ENCODE assay signal across 19 cellular contexts in genomic region chr17:51124641-51125503, GRCh38. TPM values are rescaled to one million over a fixed set of nuclear protein-coding genes. Genes with fewer than 3 reads are reported as not detected.
DNase-seq lines count a peak whose midpoint lies in the region; ATAC-seq and TF ChIP-seq lines count a peak whose summit lies in the region.
"Had no signal": no experiment of that assay in that cellular context is flagged by ENCODE, and none has a peak within 500 bp of the region (broad histone marks: within the 10 kb centered on the region; RNA-seq: fewer than 3 reads in every experiment).

No MANE protein-coding gene starts in this region.

- H3K36me3 ChIP-seq in SK-N-SH (replicated peaks in 1 of 2; ENCODE audit: control insufficient read depth in 1 of 2, insufficient read depth in 2 of 2, low read length in 1 of 2) (no peaks in the 10 kb centered on the region), right lobe of liver (no peaks in the 10 kb centered on the region), transverse colon (no peaks in the 10 kb centered on the region), heart left ventricle (no peaks in the 10 kb centered on the region)

- no peak overlapping the region for H3K27ac ChIP-seq in SK-N-SH (ENCODE audit: low read depth in 2 of 2, low read length in 1 of 2)
- H3K27ac ChIP-seq in right lobe of liver = peak overlapping the region in 2 of 3 donors; percentile 72 to 75
- peak overlapping the region; percentile 48 to 68 (median 64) for H3K27ac ChIP-seq in transverse colon
- peak overlapping the region in 1 of 12 donors; percentile 38 for H3K27ac ChIP-seq in heart left ventricle
- H3K27ac ChIP-seq: GM23248, HL-60 had no signal

- H3K4me1 Mint-ChIP-seq in activated T-helper 17 cell treated with anti-CD3 and anti-CD28 coated beads, Interleukin-2, amount 50 U/mL, for 72 hours = peaks cover 22% of the 10 kb centered on the region

- H3K4me2 ChIP-seq in SK-N-SH = no peak overlapping the region
- H3K4me2 ChIP-seq: PC-9 had no signal

- H3K27me3 ChIP-seq in SK-N-SH (ENCODE audit: insufficient read depth) (no peaks in the 10 kb centered on the region), right lobe of liver (no peaks in the 10 kb centered on the region), transverse colon (no peaks in the 10 kb centered on the region), heart left ventricle (no peaks in the 10 kb centered on the region)

- H4K20me1 ChIP-seq in SK-N-SH (ENCODE audit: insufficient read depth) = peaks cover 2% of the 10 kb centered on the region

- no peak overlapping the region for H3K9ac ChIP-seq in SK-N-SH
- H3K9ac ChIP-seq: GM23248 had no signal

- H2AFZ ChIP-seq in SK-N-SH (ENCODE audit: low read depth) = 0 out of 2 replicates have a peak overlapping the region, but pooled peaks have one; percentile 41
- H2AFZ ChIP-seq: GM23248, PC-9 had no signal

- TF ChIP-seq POLR2A in right lobe of liver (IDR thresholded peaks at IDR 0.05) = no peak
- TF ChIP-seq POLR2A in transverse colon (IDR thresholded peaks at IDR 0.05) = no peak
- no peak for TF ChIP-seq POLR2A in heart left ventricle (IDR thresholded peaks at IDR 0.05)

- WGBS in SK-N-SH (ENCODE audit: low lambda C conversion rate) = 93% methylated on average over 5 of the region's 5 CpGs
- 76% methylated on average over 5 of the region's 5 CpGs for WGBS in right lobe of liver (ENCODE audit: insufficient coverage, low coverage, low lambda C conversion rate, missing lambda C conversion rate)
- WGBS in transverse colon (ENCODE audit: low coverage in 1 of 2), 2 donors = 79 to 82% methylated on average over 5 of the region's 5 CpGs
- 93 to 96% (median 94%) methylated on average over 5 of the region's 5 CpGs for WGBS in heart left ventricle, 4 donors

- DNase-seq in SK-N-SH (no peak), right lobe of liver (no peak), transverse colon (no peak), NCI-H1694 (lab: John Stamatoyannopoulos, UW) (no peak), heart left ventricle (no peak), KG1 (lab: John Stamatoyannopoulos, UW) (no peak)
- DNase-seq: GF-D8, GM23248, HFFc6, KBM-7, NCI-H1092 treated with DMSO at 0.1 percent for 48 hours, NCI-H1694 treated with DMSO at 0.1 percent for 48 hours, NCI-H345, PC-9 had no signal

- TF ChIP-seq EP300 in SK-N-SH (IDR thresholded peaks at IDR 0.05; ENCODE audit: borderline replicate concordance in 1 of 2, low read depth in 1 of 2, low read length in 1 of 2) = no peak
- TF ChIP-seq EP300 in transverse colon (IDR thresholded peaks at IDR 0.05; ENCODE audit: low read depth) = no peak

- CTCF ChIA-PET in SK-N-SH (lab: Yijun Ruan, JAX) = interaction anchor here (0.7 to 1.5 kb wide), 3 partner anchors 67 to 273 kb away, joined by 3 to 4 read pairs (median 4); no protein-coding TSS in a partner anchor

- H3K9me2 ChIP-seq in SK-N-SH = no peaks in the 10 kb centered on the region

- H3K27ac Mint-ChIP-seq in activated T-helper 17 cell treated with anti-CD3 and anti-CD28 coated beads, Interleukin-2, amount 50 U/mL, for 72 hours = peak overlapping the region; percentile 33
- H3K27ac Mint-ChIP-seq: HFFc6 had no signal

- ATAC-seq in SK-N-SH treated with all-trans-retinoic acid at 6 μM for 48 hours = no peak
- no peak for ATAC-seq in activated T-helper 17 cell treated with anti-CD3 and anti-CD28 coated beads, Interleukin-2, amount 50 U/mL, for 72 hours (replicated peaks)
- ATAC-seq in right lobe of liver = no peak
- no peak for ATAC-seq in heart left ventricle
- ATAC-seq: Right ventricle myocardium inferior had no signal

- no peak for TF ChIP-seq RAD21 in SK-N-SH (IDR thresholded peaks at IDR 0.05; ENCODE audit: low read length)

- intact Hi-C loops in right lobe of liver (cut with DNase I) = no loop called here
- intact Hi-C loops in transverse colon (cut with DNase I; ENCODE audit: low total_unique reads) = no loop called here
- intact Hi-C loops in heart left ventricle (cut with DNase I) = loop anchor here in 1 of 10 donors (5.0 kb wide), 1 partner anchor 258 kb away; the partner anchor contains the start of gene TOB1

- no peaks in the 10 kb centered on the region for H3K27me3 Mint-ChIP-seq in activated T-helper 17 cell treated with anti-CD3 and anti-CD28 coated beads, Interleukin-2, amount 50 U/mL, for 72 hours

- H3K4me1 ChIP-seq in SK-N-SH (ENCODE audit: control insufficient read depth in 1 of 2, insufficient read depth in 2 of 2, low read depth in 1 of 2, low read length in 1 of 2) = peaks cover 0 to 5% of the 10 kb centered on the region in 2 experiments; a peak in 2 of 4 replicates
- peaks cover 0 to 25% (median 3%) of the 10 kb centered on the region in 4 donors for H3K4me1 ChIP-seq in right lobe of liver
- H3K4me1 ChIP-seq in transverse colon = peaks cover 8 to 51% (median 18%) of the 10 kb centered on the region in 4 donors
- peaks cover 0 to 17% (median 4%) of the 10 kb centered on the region in 12 donors for H3K4me1 ChIP-seq in heart left ventricle

- no peaks in the 10 kb centered on the region for H3K9me3 Mint-ChIP-seq in activated T-helper 17 cell treated with anti-CD3 and anti-CD28 coated beads, Interleukin-2, amount 50 U/mL, for 72 hours
- H3K9me3 Mint-ChIP-seq: HFFc6 had no signal

- H3K4me3 Mint-ChIP-seq in activated T-helper 17 cell treated with anti-CD3 and anti-CD28 coated beads, Interleukin-2, amount 50 U/mL, for 72 hours = no peak overlapping the region
- H3K4me3 Mint-ChIP-seq: CD14-positive monocyte, HFFc6 had no signal

- TF ChIP-seq CTCF in SK-N-SH (IDR thresholded peaks at IDR 0.05) (no peak), right lobe of liver (IDR thresholded peaks at IDR 0.05) (no peak), transverse colon (IDR thresholded peaks at IDR 0.05) (no peak), heart left ventricle (IDR thresholded peaks at IDR 0.05) (no peak)

- no peaks in the 10 kb centered on the region for H3K9me3 ChIP-seq in SK-N-SH
- H3K9me3 ChIP-seq in right lobe of liver = no peaks in the 10 kb centered on the region
- H3K9me3 ChIP-seq in transverse colon = no peaks in the 10 kb centered on the region
- H3K9me3 ChIP-seq in heart left ventricle = no peaks in the 10 kb centered on the region

- peaks cover 7% of the 10 kb centered on the region; the same call in 1 of the 2 replicates for H3K79me2 ChIP-seq in SK-N-SH (ENCODE audit: insufficient read depth)

- peaks cover 12% of the 10 kb centered on the region for H3K36me3 Mint-ChIP-seq in activated T-helper 17 cell treated with anti-CD3 and anti-CD28 coated beads, Interleukin-2, amount 50 U/mL, for 72 hours (ENCODE audit: low read depth)
- H3K36me3 Mint-ChIP-seq: CD14-positive monocyte had no signal

- H3F3A ChIP-seq in SK-N-SH (replicated peaks; ENCODE audit: insufficient read depth) = peaks cover 10% of the 10 kb centered on the region

- in situ Hi-C loops in transverse colon (cut with MboI; ENCODE audit: low pct_ligation_motif_present in 1 of 4, low pct_unique_long_range_greater_than_20kb in 1 of 4, low sequenced_read_pairs in 3 of 4) = no loop called here

- POLR2A ChIA-PET in SK-N-SH (lab: Yijun Ruan, JAX) = no interaction called here

- H3K4me3 ChIP-seq in SK-N-SH (ENCODE audit: low read depth in 2 of 2, low read length in 1 of 2) (no peak overlapping the region), right lobe of liver (no peak overlapping the region), transverse colon (no peak overlapping the region), heart left ventricle (no peak overlapping the region)
- H3K4me3 ChIP-seq: GM23248, PC-9 had no signal

TF ChIP-seq in SK-N-SH, 30 proteins besides CTCF, POLR2A, EP300 and RAD21 (continues in another document):
- no peak for TF ChIP-seq SIN3A (IDR thresholded peaks at IDR 0.05; ENCODE audit: borderline replicate concordance, low read depth, low read length)
- TF ChIP-seq RCOR1 (IDR thresholded peaks at IDR 0.05; ENCODE audit: low read length) = no peak
- no peak for TF ChIP-seq MXI1 (IDR thresholded peaks at IDR 0.05; ENCODE audit: low read depth, low read length)
- no peak for TF ChIP-seq SMC3 (IDR thresholded peaks at IDR 0.05; ENCODE audit: low read depth, low read length)

TF ChIP-seq in SK-N-SH treated with all-trans-retinoic acid at 6 μM for 48 hours, 23 proteins besides CTCF, POLR2A, EP300 and RAD21:
- no peak for TF ChIP-seq ZFP3 (CRISPR knock-in tag; IDR thresholded peaks at IDR 0.05)

RNA-seq across cellular contexts. Expression of gene SPAG9, which starts 4.2 kb away (rescaled TPM):
- polyA plus RNA-seq in SK-N-SH (2012; rRNA removed) = 32.1 and 44.5 TPM in 2 replicates
- polyA plus RNA-seq in SK-N-SH (2012; cell fraction: cytosol; rRNA removed) = 32.4 and 35.5 TPM in 2 replicates
- polyA plus RNA-seq in SK-N-SH (2012; cell fraction: nucleus; rRNA removed) = 76.8 and 131 TPM in 2 replicates
- 100 to 1,000 TPM in 1 of 2 donors, 10 to 100 TPM in 1; 50.4 to 127 TPM for total RNA-seq in activated T-helper 17 cell treated with anti-CD3 and anti-CD28 coated beads, Interleukin-2, amount 50 U/mL, for 72 hours
- 10 to 100 TPM; 35.2 to 49.7 (median 43.3) TPM for total RNA-seq in right lobe of liver
- total RNA-seq in transverse colon = 100 to 1,000 TPM in 3 of 4 donors, 10 to 100 TPM in 1; 37.0 to 131 (median 116) TPM
- 10 to 100 TPM; 35.8 to 65.4 (median 57.4) TPM for total RNA-seq in heart left ventricle
- polyA plus RNA-seq in heart left ventricle = 10 to 100 TPM; 15.9 to 38.9 TPM

RNA-seq across cellular contexts. Expression of gene NME1, which starts 28.5 kb away (rescaled TPM):
- polyA plus RNA-seq in SK-N-SH (2012; rRNA removed) = 654 and 658 TPM in 2 replicates
- polyA plus RNA-seq in SK-N-SH (2012; cell fraction: cytosol; rRNA removed) = 675 and 736 TPM in 2 replicates
- polyA plus RNA-seq in SK-N-SH (2012; cell fraction: nucleus; rRNA removed) = 254 and 270 TPM in 2 replicates
- total RNA-seq in activated T-helper 17 cell treated with anti-CD3 and anti-CD28 coated beads, Interleukin-2, amount 50 U/mL, for 72 hours = 100 to 1,000 TPM; 107 to 348 TPM
- total RNA-seq in right lobe of liver = 10 to 100 TPM; 31.1 to 88.1 (median 47.0) TPM
- 10 to 100 TPM in 3 of 4 donors, 1 to 10 TPM in 1; 8.7 to 50.4 (median 20.2) TPM for total RNA-seq in transverse colon
- 10 to 100 TPM in 8 of 9 donors, 1 to 10 TPM in 1; 9.2 to 42.9 (median 23.4) TPM for total RNA-seq in heart left ventricle
- 100 to 1,000 TPM in 1 of 2 donors, 10 to 100 TPM in 1; 40.8 to 157 TPM for polyA plus RNA-seq in heart left ventricle

RNA-seq across cellular contexts. Expression of gene NME2, which starts 41.3 kb away (rescaled TPM):
- polyA plus RNA-seq in SK-N-SH (2012; rRNA removed) (1,446 and 1,447 TPM in 2 replicates), heart left ventricle (100 to 1,000 TPM; 414 to 813 TPM)
- polyA plus RNA-seq in SK-N-SH (2012; cell fraction: cytosol; rRNA removed) = 1,544 and 1,563 TPM in 2 replicates
- polyA plus RNA-seq in SK-N-SH (2012; cell fraction: nucleus; rRNA removed) = 435 and 488 TPM in 2 replicates
- 100 to 1,000 TPM; 489 to 772 TPM for total RNA-seq in activated T-helper 17 cell treated with anti-CD3 and anti-CD28 coated beads, Interleukin-2, amount 50 U/mL, for 72 hours
- total RNA-seq in right lobe of liver (100 to 1,000 TPM; 123 to 422 (median 176) TPM), transverse colon (100 to 1,000 TPM in 3 of 4 donors, 10 to 100 TPM in 1; 83.4 to 482 (median 290) TPM), heart left ventricle (100 to 1,000 TPM; 171 to 386 (median 245) TPM)

Comparison
In these comparisons a context has a peak if more than half of its experiments do, and no peak if none do; other contexts are left out.
1. H3K27ac ChIP-seq: peak in right lobe of liver (2 of 3) and transverse colon (4 of 4); none in SK-N-SH (0 of 2).